ENCODE assay signal across 10 cellular contexts in the genomic region with DNA sequence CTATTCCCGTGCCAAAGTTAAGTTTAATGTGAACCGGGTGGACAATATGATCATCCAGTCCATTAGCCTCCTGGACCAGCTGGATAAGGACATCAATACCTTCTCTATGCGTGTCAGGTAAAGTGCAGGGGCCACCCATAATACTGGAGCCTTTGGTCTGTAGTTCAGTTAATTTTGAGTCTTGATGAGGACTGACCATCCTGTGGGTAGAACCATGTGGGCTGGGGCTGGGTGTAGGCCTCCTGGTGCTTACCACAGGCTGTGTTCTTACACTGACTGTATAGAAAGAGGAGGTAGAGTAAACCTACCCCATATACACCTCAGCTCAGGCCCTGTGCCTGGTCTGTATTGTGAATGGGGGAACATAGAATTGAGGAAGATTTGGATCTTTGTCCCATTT. TPM values are rescaled to one million over a fixed set of nuclear protein-coding genes. Genes with fewer than 3 reads are reported as not detected.
DNase-seq lines count a peak whose midpoint lies in the region; ATAC-seq and TF ChIP-seq lines count a peak whose summit lies in the region.
"Had no signal": no experiment of that assay in that cellular context is flagged by ENCODE, and none has a peak within 500 bp of the region (broad histone marks: within the 10 kb centered on the region; RNA-seq: fewer than 3 reads in every experiment).

No MANE protein-coding gene starts in this region.

- no peaks in the 10 kb centered on the region for H3K27me3 ChIP-seq in OCI-LY3 (ENCODE audit: low read depth, low read length)
- no peaks in the 10 kb centered on the region for H3K27me3 ChIP-seq in ectodermal cell (ENCODE audit: control insufficient read depth, insufficient read depth, low read length, poor library complexity, severe bottlenecking)
- no peaks in the 10 kb centered on the region for H3K27me3 ChIP-seq in trophoblast cell (ENCODE audit: insufficient read depth, low read length)
- no peaks in the 10 kb centered on the region for H3K27me3 ChIP-seq in transverse colon

- peaks cover 12% of the 10 kb centered on the region for H3K79me1 ChIP-seq in trophoblast cell (ENCODE audit: low read length)

- no peak overlapping the region for H4K12ac ChIP-seq in trophoblast cell (ENCODE audit: low read depth, low read length)

- H3K27ac ChIP-seq in OCI-LY3 (ENCODE audit: low read length) (no peak overlapping the region), ectodermal cell (ENCODE audit: insufficient read depth, low read depth, low read length, poor library complexity, severe bottlenecking) (no peak overlapping the region), trophoblast cell (ENCODE audit: low read depth, low read length) (no peak overlapping the region), transverse colon (no peak overlapping the region)

- H3K4me1 ChIP-seq in OCI-LY3 (ENCODE audit: low read length) (peaks cover 16% of the 10 kb centered on the region), ectodermal cell (ENCODE audit: control insufficient read depth, insufficient read depth, low read length) (peaks cover 15% of the 10 kb centered on the region), trophoblast cell (ENCODE audit: control insufficient read depth in 1 of 2, insufficient read depth in 2 of 2, low read length in 2 of 2) (peaks cover 0 to 6% of the 10 kb centered on the region in 2 experiments), transverse colon (peaks cover 9 to 27% (median 19%) of the 10 kb centered on the region in 4 donors)

- CTCF ChIA-PET in activated CD4-positive, alpha-beta T cell treated with anti-CD3 and anti-CD28 coated beads, Interleukin-2, amount 10 ng/mL, durations not matched to agents 7 days and 5 days (lab: Charles Lee) = interaction anchor here (0.7 to 4.9 kb wide), 3 partner anchors 9 to 34 kb away, joined by 3 to 22 read pairs (median 4); a partner anchor contains a TSS

- ATAC-seq in HG03039 (IDR thresholded peaks at IDR 0.05; ENCODE audit: unreplicated experiment) = no peak

- no peak overlapping the region for H2AFZ ChIP-seq in OCI-LY3 (ENCODE audit: low read depth, low read length)
- no peak overlapping the region for H2AFZ ChIP-seq in trophoblast cell (ENCODE audit: insufficient read depth, low read length, poor library complexity)

- peak overlapping the region; percentile 85; the same call in 1 of the 2 replicates for H3K4me2 ChIP-seq in OCI-LY3 (ENCODE audit: low read length)
- no peak overlapping the region for H3K4me2 ChIP-seq in trophoblast cell (ENCODE audit: low read length)

- in situ Hi-C loops in transverse colon (cut with MboI; ENCODE audit: low pct_ligation_motif_present in 1 of 4, low pct_unique_long_range_greater_than_20kb in 1 of 4, low sequenced_read_pairs in 3 of 4) = loop anchor here in 2 of 4 donors (10.0 kb wide), 2 partner anchors 130 to 140 kb away; no protein-coding TSS in a partner anchor

- peak overlapping the region; percentile 81 for H3K4me3 Mint-ChIP-seq in activated CD4-positive, alpha-beta T cell treated with anti-CD3 and anti-CD28 coated beads, Interleukin-2, amount 10 ng/mL, durations not matched to agents 7 days and 5 days

- H2BK120ac ChIP-seq in trophoblast cell (ENCODE audit: insufficient read depth, low read length, poor library complexity) = no peak overlapping the region

- H3K18ac ChIP-seq in trophoblast cell (ENCODE audit: low read length) = no peak overlapping the region

- peaks cover 64% of the 10 kb centered on the region for H3K36me3 Mint-ChIP-seq in activated CD4-positive, alpha-beta T cell treated with anti-CD3 and anti-CD28 coated beads, Interleukin-2, amount 10 ng/mL, durations not matched to agents 7 days and 5 days (ENCODE audit: low read depth)

- TF ChIP-seq POLR2A in transverse colon (IDR thresholded peaks at IDR 0.05) = no peak

- no peak overlapping the region for H4K8ac ChIP-seq in trophoblast cell (ENCODE audit: low read depth, low read length)

- H3K23ac ChIP-seq in trophoblast cell (ENCODE audit: low read length) = no peak overlapping the region

- H2BK5ac ChIP-seq in trophoblast cell (ENCODE audit: low read depth, low read length, poor library complexity) = no peak overlapping the region

- no peaks in the 10 kb centered on the region for H3K9me3 Mint-ChIP-seq in activated CD4-positive, alpha-beta T cell treated with anti-CD3 and anti-CD28 coated beads, Interleukin-2, amount 10 ng/mL, durations not matched to agents 7 days and 5 days

- H3K4me3 ChIP-seq in OCI-LY3 (ENCODE audit: low read length) (peak overlapping the region; percentile 96; the same call in 1 of the 2 replicates), ectodermal cell (ENCODE audit: insufficient read depth, low read depth, low read length) (peak overlapping the region; percentile 90), trophoblast cell (ENCODE audit: low read depth, low read length) (no peak overlapping the region), transverse colon (no peak overlapping the region)

- H2AK5ac ChIP-seq in trophoblast cell (ENCODE audit: low read length) = no peak overlapping the region

- TF ChIP-seq CTCF in OCI-LY3 (IDR thresholded peaks at IDR 0.05; ENCODE audit: low read depth, low read length) (no peak), transverse colon (IDR thresholded peaks at IDR 0.05) (no peak)

- no peak for TF ChIP-seq EP300 in transverse colon (IDR thresholded peaks at IDR 0.05; ENCODE audit: low read depth)

- peaks cover 47% of the 10 kb centered on the region for H3K4me1 Mint-ChIP-seq in activated CD4-positive, alpha-beta T cell treated with anti-CD3 and anti-CD28 coated beads, Interleukin-2, amount 10 ng/mL, durations not matched to agents 7 days and 5 days

- no peak for DNase-seq in activated CD4-positive, alpha-beta T cell treated with anti-CD3 and anti-CD28 coated beads, Interleukin-2, amount 10 ng/mL, durations not matched to agents 7 days and 5 days
- no peak for DNase-seq in activated CD4-positive, alpha-beta T cell treated with anti-CD3 and anti-CD28 coated beads for 48 hours
- DNase-seq in trophoblast cell (no peak), NCI-H510A treated with DMSO at 0.1 percent for 48 hours (lab: John Stamatoyannopoulos, UW) (no peak), transverse colon (no peak)
- DNase-seq: dermis blood vessel endothelial cell, NCI-H2081 had no signal

- no peak overlapping the region for H4K91ac ChIP-seq in trophoblast cell (ENCODE audit: low read depth, low read length)

- H3K79me2 ChIP-seq in OCI-LY3 (ENCODE audit: low read length) (peaks cover 73% of the 10 kb centered on the region), trophoblast cell (ENCODE audit: control insufficient read depth, insufficient read depth, low read length, poor library complexity) (peaks cover 18% of the 10 kb centered on the region)

- H2BK12ac ChIP-seq in trophoblast cell (ENCODE audit: low read length) = no peak overlapping the region

- H3K27ac Mint-ChIP-seq in activated CD4-positive, alpha-beta T cell treated with anti-CD3 and anti-CD28 coated beads, Interleukin-2, amount 10 ng/mL, durations not matched to agents 7 days and 5 days = peak overlapping the region; percentile 82

- no peaks in the 10 kb centered on the region for H3K27me3 Mint-ChIP-seq in activated CD4-positive, alpha-beta T cell treated with anti-CD3 and anti-CD28 coated beads, Interleukin-2, amount 10 ng/mL, durations not matched to agents 7 days and 5 days

- H3K9me3 ChIP-seq in OCI-LY3 (ENCODE audit: insufficient read depth, low read length) = no peaks in the 10 kb centered on the region
- no peaks in the 10 kb centered on the region for H3K9me3 ChIP-seq in ectodermal cell (ENCODE audit: control insufficient read depth, low read length)
- H3K9me3 ChIP-seq in trophoblast cell (ENCODE audit: insufficient read depth, low read depth, low read length) = no peaks in the 10 kb centered on the region
- no peaks in the 10 kb centered on the region for H3K9me3 ChIP-seq in transverse colon

- POLR2A ChIA-PET in activated CD4-positive, alpha-beta T cell treated with anti-CD3 and anti-CD28 coated beads, Interleukin-2, amount 10 ng/mL, durations not matched to agents 7 days and 5 days (lab: Charles Lee) = interaction anchor here (0.6 kb wide), 1 partner anchor 1506 kb away, joined by 3 read pairs; no protein-coding TSS in a partner anchor

- 94 to 95% methylated on average over 3 of the region's 3 CpGs for WGBS in ectodermal cell, 2 experiments
- no CpG with 5 or more reads among the region's 3 CpGs for WGBS in trophoblast cell (ENCODE audit: extremely low coverage, insufficient coverage, insufficient read length)
- WGBS in transverse colon (ENCODE audit: low coverage in 1 of 2), 2 donors = 77% methylated on average over 3 of the region's 3 CpGs; no CpG with 5 or more reads in 1 of the 2 donors

- peak overlapping the region; percentile 12 for H3K4ac ChIP-seq in trophoblast cell (ENCODE audit: low read depth, low read length)

- H3K36me3 ChIP-seq in OCI-LY3 (replicated peaks; ENCODE audit: low read depth, low read length) = peaks cover 66% of the 10 kb centered on the region
- H3K36me3 ChIP-seq in ectodermal cell (ENCODE audit: control insufficient read depth, insufficient read depth, low read length) = peaks cover 52% of the 10 kb centered on the region
- peaks cover 51 to 61% of the 10 kb centered on the region in 2 experiments for H3K36me3 ChIP-seq in trophoblast cell (ENCODE audit: control insufficient read depth in 1 of 2, insufficient read depth in 2 of 2, low read length in 2 of 2)
- peaks cover 0 to 33% (median 15%) of the 10 kb centered on the region in 4 donors for H3K36me3 ChIP-seq in transverse colon

- intact Hi-C loops in transverse colon (cut with DNase I; ENCODE audit: low total_unique reads) = loop anchor here (5.0 kb wide), 1 partner anchor 37 kb away; a partner anchor contains a TSS

- peaks cover 64% of the 10 kb centered on the region for H4K20me1 ChIP-seq in OCI-LY3 (ENCODE audit: insufficient read depth, low read length)

- no peak overlapping the region for H3K14ac ChIP-seq in trophoblast cell (ENCODE audit: low read length)

- no peak overlapping the region for H3K9ac ChIP-seq in OCI-LY3 (ENCODE audit: low read length)
- no peak overlapping the region for H3K9ac ChIP-seq in trophoblast cell (ENCODE audit: low read length)

RNA-seq across cellular contexts. Expression of a gene that starts 2.4 kb away (rescaled TPM):
- 100 to 1,000 TPM; 382 to 387 TPM for total RNA-seq in activated CD4-positive, alpha-beta T cell treated with anti-CD3 and anti-CD28 coated beads, Interleukin-2, amount 10 ng/mL, durations not matched to agents 7 days and 5 days
- polyA plus RNA-seq in ectodermal cell (2013, experiment 1 of 4) = 346 TPM
- 315 TPM for polyA plus RNA-seq in ectodermal cell (2013, experiment 2 of 4)
- polyA plus RNA-seq in ectodermal cell (2013, experiment 3 of 4) = 297 TPM
- polyA plus RNA-seq in ectodermal cell (2013, experiment 4 of 4) = 300 TPM
- polyA plus RNA-seq in trophoblast cell (2013) = 148 and 157 TPM in 2 replicates
- 100 to 1,000 TPM in 2 of 4 donors, 10 to 100 TPM in 2; 32.8 to 303 (median 126) TPM for total RNA-seq in transverse colon

RNA-seq across cellular contexts. Expression of a gene that starts 9.2 kb away (rescaled TPM):
- 100 to 1,000 TPM; 100 to 103 TPM for total RNA-seq in activated CD4-positive, alpha-beta T cell treated with anti-CD3 and anti-CD28 coated beads, Interleukin-2, amount 10 ng/mL, durations not matched to agents 7 days and 5 days
- polyA plus RNA-seq in ectodermal cell (2013, experiment 1 of 4) = 93.2 TPM
- 88.5 TPM for polyA plus RNA-seq in ectodermal cell (2013, experiment 2 of 4)
- 71.9 TPM for polyA plus RNA-seq in ectodermal cell (2013, experiment 3 of 4)
- polyA plus RNA-seq in ectodermal cell (2013, experiment 4 of 4) = 84.4 TPM
- 41.4 and 42.6 TPM in 2 replicates for polyA plus RNA-seq in trophoblast cell (2013)
- total RNA-seq in transverse colon = 100 to 1,000 TPM in 2 of 4 donors, 10 to 100 TPM in 2; 71.8 to 152 (median 106) TPM

RNA-seq across cellular contexts. Expression of a gene that starts 37.7 kb away (rescaled TPM):
- total RNA-seq in activated CD4-positive, alpha-beta T cell treated with anti-CD3 and anti-CD28 coated beads, Interleukin-2, amount 10 ng/mL, durations not matched to agents 7 days and 5 days = under 1 TPM; 0.27 to 0.64 TPM
- 6.6 TPM for polyA plus RNA-seq in ectodermal cell (2013, experiment 1 of 4)
- polyA plus RNA-seq in ectodermal cell (2013, experiment 2 of 4) = 7.2 TPM
- polyA plus RNA-seq in ectodermal cell (2013, experiment 3 of 4) = 7.8 TPM
- 9.7 TPM for polyA plus RNA-seq in ectodermal cell (2013, experiment 4 of 4)
- polyA plus RNA-seq in trophoblast cell (2013) = 8.1 TPM in 2 replicates
- total RNA-seq in transverse colon = 100 to 1,000 TPM in 1 of 4 donors, 1 to 10 TPM in 3; 3.7 to 101 (median 5.4) TPM

Comparison
In these comparisons a context has a peak if more than half of its experiments do, and no peak if none do; other contexts are left out.
1. H3K4me3 ChIP-seq: peak in OCI-LY3 (single experiment) and ectodermal cell (single experiment); none in trophoblast cell (single experiment) and transverse colon (0 of 4).